Comparison of ENCODE assay signal across 1 cellular context in genomic region chrX:17829526-17829925, GRCh38.
TF ChIP-seq lines count a peak whose summit lies in the region.

No MANE protein-coding gene starts in this region.

TF ChIP-seq in A549, 52 proteins besides CTCF, POLR2A, EP300 and RAD21 (continued from another document):
- TF ChIP-seq, protein P1, sequence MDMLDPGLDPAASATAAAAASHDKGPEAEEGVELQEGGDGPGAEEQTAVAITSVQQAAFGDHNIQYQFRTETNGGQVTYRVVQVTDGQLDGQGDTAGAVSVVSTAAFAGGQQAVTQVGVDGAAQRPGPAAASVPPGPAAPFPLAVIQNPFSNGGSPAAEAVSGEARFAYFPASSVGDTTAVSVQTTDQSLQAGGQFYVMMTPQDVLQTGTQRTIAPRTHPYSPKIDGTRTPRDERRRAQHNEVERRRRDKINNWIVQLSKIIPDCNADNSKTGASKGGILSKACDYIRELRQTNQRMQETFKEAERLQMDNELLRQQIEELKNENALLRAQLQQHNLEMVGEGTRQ (IDR thresholded peaks at IDR 0.05) = no peak
- TF ChIP-seq MAFK (IDR thresholded peaks at IDR 0.05; ENCODE audit: partially characterized antibody) (no peak), HOXA7 (CRISPR knock-in tag; IDR thresholded peaks at IDR 0.05) (no peak), TP53 (CRISPR knock-in tag; IDR thresholded peaks at IDR 0.05) (no peak), HEYL (CRISPR knock-in tag; IDR thresholded peaks at IDR 0.05) (no peak), FOXS1 (CRISPR knock-in tag; IDR thresholded peaks at IDR 0.05) (no peak), RCOR1 (IDR thresholded peaks at IDR 0.05; ENCODE audit: low read depth, low read length) (no peak), FOSB (CRISPR knock-in tag; IDR thresholded peaks at IDR 0.05) (no peak)
